18 cellular contexts compared by ENCODE assay signal in the genomic region with DNA sequence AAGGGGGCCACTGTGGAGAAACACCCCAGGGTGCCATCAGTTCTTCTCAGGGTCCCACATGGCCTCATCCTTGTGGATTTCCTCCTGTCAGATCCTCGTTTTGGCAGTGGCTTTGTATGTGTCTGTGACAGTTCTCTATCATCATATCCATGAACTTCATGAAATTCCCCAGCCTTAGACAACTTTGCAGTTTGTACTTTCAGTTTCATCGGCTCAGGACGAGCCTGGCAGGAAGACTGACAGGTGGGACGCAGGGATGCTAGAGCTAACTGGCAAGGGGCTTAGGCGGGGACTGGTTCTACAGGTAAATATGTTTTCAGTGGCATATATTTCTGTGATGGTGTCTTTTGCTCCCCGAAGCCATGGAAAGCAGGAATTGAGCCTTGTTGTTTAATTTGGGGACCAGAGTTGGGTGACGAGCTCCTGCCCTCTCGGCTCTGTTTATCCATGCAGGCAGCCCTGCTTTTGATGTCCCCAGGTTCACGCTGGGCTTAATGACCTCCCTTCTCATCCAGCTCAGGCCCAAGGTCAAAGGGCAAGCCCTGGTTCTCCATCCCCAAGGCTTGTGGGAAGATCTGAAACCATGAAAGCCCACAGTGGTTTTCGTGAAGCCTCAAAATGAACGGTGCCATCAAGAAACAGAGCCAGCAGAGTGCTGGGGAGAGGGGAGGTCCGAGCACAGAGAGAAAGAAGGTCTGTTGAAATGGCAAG. TPM values are rescaled to one million over a fixed set of nuclear protein-coding genes. Genes with fewer than 3 reads are reported as not detected.
DNase-seq lines count a peak whose midpoint lies in the region; ATAC-seq and TF ChIP-seq lines count a peak whose summit lies in the region.
"Had no signal": no experiment of that assay in that cellular context is flagged by ENCODE, and none has a peak within 500 bp of the region (broad histone marks: within the 10 kb centered on the region; RNA-seq: fewer than 3 reads in every experiment).

No MANE protein-coding gene starts in this region.

- H3K9ac ChIP-seq in neural progenitor cell: no peak overlapping the region

- ATAC-seq in HG02759 (IDR thresholded peaks at IDR 0.05; ENCODE audit: unreplicated experiment): no peak

- no peaks in the 10 kb centered on the region for H3K9me3 Mint-ChIP-seq in neural progenitor cell
- H3K9me3 Mint-ChIP-seq: CD4-positive, alpha-beta memory T cell; H9 had no signal

- H3K36me3 Mint-ChIP-seq in neural progenitor cell: no peaks in the 10 kb centered on the region
- H3K36me3 Mint-ChIP-seq: CD4-positive, alpha-beta memory T cell had no signal

- in situ Hi-C loops in brain microvascular endothelial cell (cut with HindIII; ENCODE audit: low pct_ligation_motif_present, low sequenced_read_pairs): loop anchor here (25.0 kb wide), 1 partner anchor 120 kb away; no protein-coding TSS in a partner anchor

- H3K4me1 ChIP-seq in neural progenitor cell: no peaks in the 10 kb centered on the region

- TF ChIP-seq CTCF in AG10803 (conservative IDR thresholded peaks at IDR 0.05; ENCODE audit: low read length) (no peak), brain microvascular endothelial cell (IDR thresholded peaks at IDR 0.05; ENCODE audit: low read depth, low read length, missing control alignments) (no peak), neural progenitor cell (IDR thresholded peaks at IDR 0.05) (no peak)

- peaks cover 2% of the 10 kb centered on the region for H3K27me3 Mint-ChIP-seq in neural progenitor cell (ENCODE audit: insufficient read depth, low read depth)
- H3K27me3 Mint-ChIP-seq: CD4-positive, alpha-beta memory T cell had no signal

- H3K9me3 ChIP-seq in neural progenitor cell (ENCODE audit: low read depth): no peaks in the 10 kb centered on the region
- H3K9me3 ChIP-seq: breast epithelium, left ventricle myocardium inferior, right atrium auricular region, testis had no signal

- H3K4me2 ChIP-seq in neural progenitor cell: no peak overlapping the region

- peaks cover 24% of the 10 kb centered on the region for H3K4me1 Mint-ChIP-seq in neural progenitor cell

- no peak overlapping the region for H3K27ac ChIP-seq in brain microvascular endothelial cell
- H3K27ac ChIP-seq in neural progenitor cell: no peak overlapping the region
- H3K27ac ChIP-seq: breast epithelium, left ventricle myocardium inferior, right atrium auricular region, testis had no signal

- H4K20me1 ChIP-seq in neural progenitor cell (ENCODE audit: low read depth): no peaks in the 10 kb centered on the region

- no peak overlapping the region for H3K4me3 Mint-ChIP-seq in neural progenitor cell
- H3K4me3 Mint-ChIP-seq: H9 had no signal

- 0 out of 2 replicates have a peak overlapping the region, but pooled peaks have one; percentile 13 for H3K4me3 ChIP-seq in AG10803 (ENCODE audit: low read length)
- peak overlapping the region; percentile 3 for H3K4me3 ChIP-seq in brain microvascular endothelial cell (ENCODE audit: low read depth, low read length)
- H3K4me3 ChIP-seq in neural progenitor cell: no peak overlapping the region
- H3K4me3 ChIP-seq: breast epithelium, left ventricle myocardium inferior, right atrium auricular region, testis had no signal

- H2AFZ ChIP-seq in neural progenitor cell (replicated peaks): no peak overlapping the region

- no peaks in the 10 kb centered on the region for H3K27me3 ChIP-seq in brain microvascular endothelial cell (replicated peaks)
- H3K27me3 ChIP-seq in neural progenitor cell: peaks cover 27% of the 10 kb centered on the region
- H3K27me3 ChIP-seq: breast epithelium, right atrium auricular region, testis had no signal

- H3F3A ChIP-seq in neural progenitor cell (ENCODE audit: low read depth): peaks cover 4% of the 10 kb centered on the region

- peak overlapping the region; percentile 44 for H3K27ac Mint-ChIP-seq in neural progenitor cell
- H3K27ac Mint-ChIP-seq: H9 had no signal

- DNase-seq in AG10803 (ENCODE audit: low read depth) (no peak), M059J (ENCODE audit: low read depth) (peak; percentile 36), brain microvascular endothelial cell (no peak), neural progenitor cell (ENCODE audit: low spot score) (no peak), NCI-H1436 (lab: John Stamatoyannopoulos, UW) (no peak), GM03348 (ENCODE audit: low spot score) (no peak)
- DNase-seq: activated gamma-delta T cell; CD4-positive, alpha-beta memory T cell; H9; left ventricle myocardium inferior; NCI-H1105 treated with DMSO at 0.1 percent for 48 hours; NCI-H2171; NCI-H748 treated with DMSO at 0.1 percent for 48 hours; nucleus accumbens; testis had no signal

- H3K36me3 ChIP-seq in brain microvascular endothelial cell (replicated peaks) (no peaks in the 10 kb centered on the region), neural progenitor cell (no peaks in the 10 kb centered on the region)
- H3K36me3 ChIP-seq: breast epithelium, left ventricle myocardium inferior, right atrium auricular region had no signal

- no peaks in the 10 kb centered on the region for H3K79me2 ChIP-seq in neural progenitor cell (ENCODE audit: low read depth)

RNA-seq across cellular contexts. Expression of gene SDCBP2, which starts 11.2 kb away (rescaled TPM):
- total RNA-seq in M059J (2014; rRNA removed; shearing (Covaris generic)): 3.4 and 3.7 TPM in 2 replicates
- 1.6 and 6.6 TPM in 2 replicates for total RNA-seq in neural progenitor cell (ENCODE audit: low replicate concordance)

RNA-seq across cellular contexts. Expression of gene SNPH, which starts 51.6 kb away (rescaled TPM):
- total RNA-seq in M059J (2014; rRNA removed; shearing (Covaris generic)): 4.0 and 9.9 TPM in 2 replicates
- 0.43 and 0.90 TPM in 2 replicates for total RNA-seq in neural progenitor cell (ENCODE audit: low replicate concordance)
